In the genomic region with DNA sequence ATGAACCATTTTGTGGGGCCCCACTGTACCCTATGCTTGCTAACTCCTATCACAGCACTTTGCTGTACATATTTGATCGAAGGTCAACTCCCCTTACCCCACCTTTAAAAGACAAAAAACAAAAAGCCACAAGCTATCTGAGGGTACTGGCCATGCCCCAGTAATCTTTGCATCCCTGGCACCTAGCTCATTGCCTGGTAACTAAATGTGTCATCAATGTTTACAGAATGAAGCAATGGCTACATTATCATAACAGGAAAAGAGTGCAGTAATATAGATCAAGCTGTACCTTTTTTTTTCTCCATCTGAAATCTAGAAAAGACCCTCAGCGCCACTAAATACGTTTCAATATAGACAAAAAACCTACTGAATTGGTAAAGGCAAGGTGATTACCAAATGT, we compare ENCODE assay signal across 13 cellular contexts.
DNase-seq lines count a peak whose midpoint lies in the region; ATAC-seq, FAIRE-seq and TF ChIP-seq lines count a peak whose summit lies in the region.
"Had no signal": no experiment of that assay in that cellular context is flagged by ENCODE, and none has a peak within 500 bp of the region (broad histone marks: within the 10 kb centered on the region; RNA-seq: fewer than 3 reads in every experiment).

No MANE protein-coding gene starts in this region.

- H3K4me3 ChIP-seq in bronchial epithelial cell (ENCODE audit: low read depth, low read length), result no peak overlapping the region
- H3K4me3 ChIP-seq: GM23338 had no signal

- in situ Hi-C loops in GM13977 (cut with MboI; ENCODE audit: low pct_unique_long_range_greater_than_20kb, low sequenced_read_pairs, unreplicated experiment), result no loop called here

- no peak for TF ChIP-seq CTCF in bronchial epithelial cell (IDR thresholded peaks at IDR 0.05; ENCODE audit: insufficient read depth, low read length, severe bottlenecking)
- TF ChIP-seq CTCF in GM13977 (IDR thresholded peaks at IDR 0.05; ENCODE audit: extremely low read depth, insufficient read depth, missing control alignments), result no peak
- TF ChIP-seq CTCF in D721Med (IDR thresholded peaks at IDR 0.05; ENCODE audit: insufficient read depth, missing control alignments), result no peak

- H3K27me3 ChIP-seq in bronchial epithelial cell (ENCODE audit: control insufficient read depth, insufficient read depth, low read length), result no peaks in the 10 kb centered on the region

- H3K36me3 ChIP-seq in bronchial epithelial cell (ENCODE audit: control insufficient read depth, insufficient read depth, low read length), result no peaks in the 10 kb centered on the region

- DNase-seq in M059J (ENCODE audit: low read depth), result peak; percentile 42
- peak; percentile 61 for DNase-seq in RCC 7860 (ENCODE audit: low spot score)
- peak; percentile 77 for DNase-seq in bronchial epithelial cell (ENCODE audit: low read depth)
- DNase-seq in kidney tubule cell (ENCODE audit: low spot score), result peak; percentile 57
- DNase-seq in GM13977 (ENCODE audit: low spot score), result no peak
- DNase-seq in D721Med (ENCODE audit: insufficient read length, low spot score), result no peak
- DNase-seq: C1 segment of cervical spinal cord; CD4-positive, alpha-beta T cell; COR-L47; H9 had no signal

- no peak for FAIRE-seq in RCC 7860 (lab: Jason Lieb, UNC)
- FAIRE-seq in bronchial epithelial cell (lab: Jason Lieb, UNC), result no peak
- FAIRE-seq in D721Med (lab: Jason Lieb, UNC), result no peak
- FAIRE-seq: A204.1 had no signal

- no peak for ATAC-seq in GM18868 (IDR thresholded peaks at IDR 0.05; ENCODE audit: unreplicated experiment)
- ATAC-seq: GM23338 had no signal

Comparison
In these comparisons a context has a peak if more than half of its experiments do, and no peak if none do; other contexts are left out.
1. DNase-seq: peak in M059J (single experiment), RCC 7860 (single experiment), bronchial epithelial cell (single experiment) and kidney tubule cell (single experiment); none in GM13977 (single experiment) and D721Med (single experiment).